20 cellular contexts compared by ENCODE assay signal in genomic region chr3:138300657-138301056, GRCh38. TPM values are rescaled to one million over a fixed set of nuclear protein-coding genes. Genes with fewer than 3 reads are reported as not detected.
"Had no signal": no experiment of that assay in that cellular context is flagged by ENCODE, and none has a peak within 500 bp of the region (broad histone marks: within the 10 kb centered on the region; RNA-seq: fewer than 3 reads in every experiment).

No MANE protein-coding gene starts in this region.

- H3K27me3 ChIP-seq: brain microvascular endothelial cell, gastroesophageal sphincter, heart left ventricle, left lung, pancreas, sigmoid colon, spleen had no signal

- H3K4me1 Mint-ChIP-seq: stimulated activated memory B cell treated with anti-CD40 and anti-IgM and Interleukin-4, amounts not matched to agents 10 μg/mL and 1 μg/mL and 100 μg/mL, for 72 hours had no signal

- ATAC-seq: activated CD4-positive, CD25-positive, alpha-beta regulatory T cell treated with anti-CD3 and anti-CD28 coated beads, Interleukin-2, amount 50 U/mL, for 24 hours; gastroesophageal sphincter; left lung; naive thymus-derived CD4-positive, alpha-beta T cell; pancreas; stimulated activated memory B cell treated with anti-CD40 and anti-IgM and Interleukin-4, amounts not matched to agents 10 μg/mL and 1 μg/mL and 100 μg/mL, for 72 hours; T-cell had no signal

- H3K9me3 ChIP-seq: gastroesophageal sphincter, heart left ventricle, left lung, mucosa of descending colon, pancreas, sigmoid colon, spleen had no signal

- H3K27ac Mint-ChIP-seq: activated T-helper 2 cell treated with anti-CD3 and anti-CD28 coated beads, Interferon-gamma antibody, Interleukin-2, Interleukin-4, amounts not matched to agents 10 μg/mL and 5 μg/mL and 100 μg/mL, durations not matched to agents 14 hours and 24 hours and 36 hours; stimulated activated memory B cell treated with anti-CD40 and anti-IgM and Interleukin-4, amounts not matched to agents 10 μg/mL and 1 μg/mL and 100 μg/mL, for 72 hours; T-cell had no signal

- H3K9me3 Mint-ChIP-seq: activated T-helper 2 cell treated with anti-CD3 and anti-CD28 coated beads, Interferon-gamma antibody, Interleukin-2, Interleukin-4, amounts not matched to agents 10 μg/mL and 5 μg/mL and 100 μg/mL, durations not matched to agents 14 hours and 24 hours and 36 hours; stimulated activated memory B cell treated with anti-CD40 and anti-IgM and Interleukin-4, amounts not matched to agents 10 μg/mL and 1 μg/mL and 100 μg/mL, for 72 hours; T-cell had no signal

- H3K4me1 ChIP-seq: gastroesophageal sphincter, heart left ventricle, left lung, pancreas, sigmoid colon, spleen had no signal

- DNase-seq: activated naive CD4-positive, alpha-beta T cell treated with Interleukin-2 at 50 U/mL for 16 hours; aorta; brain microvascular endothelial cell; central memory CD4-positive, alpha-beta T cell; cortex of kidney; effector CD4-positive, alpha-beta T cell; heart left ventricle; left lung; mucosa of descending colon; naive thymus-derived CD4-positive, alpha-beta T cell; pancreas; sigmoid colon; spleen; stimulated activated CD4-positive, alpha-beta T cell treated with anti-CD3 and anti-CD28 coated beads, Interleukin-4, amount 100 ng/mL, for 4 hours; T-cell had no signal

- H3K4me3 ChIP-seq: gastroesophageal sphincter, heart left ventricle, left lung, mucosa of descending colon, pancreas, sigmoid colon, spleen had no signal

- H3K27ac ChIP-seq: brain microvascular endothelial cell, gastroesophageal sphincter, heart left ventricle, left lung, pancreas, sigmoid colon, spleen had no signal

- H3K4me3 Mint-ChIP-seq: naive thymus-derived CD4-positive, alpha-beta T cell; stimulated activated memory B cell treated with anti-CD40 and anti-IgM and Interleukin-4, amounts not matched to agents 10 μg/mL and 1 μg/mL and 100 μg/mL, for 72 hours; T-cell had no signal

- H3K27me3 Mint-ChIP-seq: naive thymus-derived CD4-positive, alpha-beta T cell; stimulated activated memory B cell treated with anti-CD40 and anti-IgM and Interleukin-4, amounts not matched to agents 10 μg/mL and 1 μg/mL and 100 μg/mL, for 72 hours; T-cell had no signal

RNA-seq across cellular contexts. Expression of gene NME9, which starts 29.0 kb away (rescaled TPM):
- total RNA-seq: heart left ventricle, kidney epithelial cell, sigmoid colon had no signal

RNA-seq across cellular contexts. Expression of gene MRAS, which starts 47.7 kb away (rescaled TPM):
- total RNA-seq: activated T-helper 2 cell treated with anti-CD3 and anti-CD28 coated beads, Interferon-gamma antibody, Interleukin-2, Interleukin-4, amounts not matched to agents 10 μg/mL and 5 μg/mL and 100 μg/mL, durations not matched to agents 14 hours and 24 hours and 36 hours had no signal
